Comparison of ENCODE assay signal across 10 cellular contexts in the genomic region with DNA sequence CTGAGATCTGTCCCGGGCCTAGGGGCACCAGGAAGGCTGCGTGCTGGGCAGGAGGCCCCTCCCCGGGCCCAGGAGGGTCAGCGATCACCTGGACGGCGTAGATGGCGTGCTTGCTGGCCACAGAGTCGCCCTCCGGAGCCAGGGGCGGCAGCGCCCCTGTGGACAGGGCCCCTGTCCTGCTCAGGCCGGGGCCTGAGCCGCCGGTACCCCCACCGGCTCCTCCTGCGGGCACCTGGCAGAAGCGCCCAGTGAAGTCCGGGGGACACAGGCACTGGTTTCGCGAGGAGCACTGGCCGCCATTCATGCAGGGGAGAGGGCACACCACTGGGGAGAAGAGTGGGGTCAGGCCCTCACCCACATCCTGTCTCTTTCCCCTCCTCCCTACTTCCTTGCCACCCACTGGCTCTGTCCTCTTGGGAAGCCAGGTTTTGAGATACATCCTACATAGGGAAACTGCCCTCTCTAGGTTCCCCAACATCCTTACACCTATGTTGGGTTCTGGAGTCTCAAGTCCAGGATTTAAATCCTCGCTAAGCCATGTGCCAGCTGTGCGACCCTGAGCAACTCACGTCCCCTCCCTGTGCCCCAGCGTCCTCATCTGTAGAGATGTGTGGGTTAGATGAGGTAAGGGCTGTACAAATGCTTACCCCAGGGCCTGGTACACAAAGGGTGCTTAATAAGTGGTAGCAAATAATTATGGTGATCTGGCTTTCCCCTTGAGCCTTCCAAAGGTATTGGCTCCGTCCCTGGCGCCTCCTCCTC. TPM values are rescaled to one million over a fixed set of nuclear protein-coding genes. Genes with fewer than 3 reads are reported as not detected.
DNase-seq lines count a peak whose midpoint lies in the region; ATAC-seq and TF ChIP-seq lines count a peak whose summit lies in the region.
"Had no signal": no experiment of that assay in that cellular context is flagged by ENCODE, and none has a peak within 500 bp of the region (broad histone marks: within the 10 kb centered on the region; RNA-seq: fewer than 3 reads in every experiment).

No MANE protein-coding gene starts in this region.

- peaks cover 36% of the 10 kb centered on the region for H3K27me3 Mint-ChIP-seq in GM23338 (ENCODE audit: insufficient read depth, low read depth, poor library complexity)
- no peaks in the 10 kb centered on the region for H3K27me3 Mint-ChIP-seq in activated CD8-positive, alpha-beta T cell treated with anti-CD3 and anti-CD28 coated beads, Interleukin-2, amount 10 ng/mL, durations not matched to agents 7 days and 5 days (ENCODE audit: low read depth)
- H3K27me3 Mint-ChIP-seq in HFFc6 (ENCODE audit: insufficient read depth) = peaks cover under 1% of the 10 kb centered on the region; the same call in 1 of the 2 replicates

- no peaks in the 10 kb centered on the region; the same call in 1 of the 2 replicates for H4K20me1 ChIP-seq in GM23338 (replicated peaks; ENCODE audit: insufficient read depth)

- H3K4me3 ChIP-seq in A673 (ENCODE audit: low read depth, low read length, poor library complexity, severe bottlenecking) (no peak overlapping the region), GM23338 (peak overlapping the region; percentile 71), mesenchymal stem cell (ENCODE audit: insufficient read depth in 1 of 2, low read depth in 1 of 2, low read length in 2 of 2) (no peak overlapping the region)
- H3K4me3 ChIP-seq: left ventricle myocardium inferior had no signal

- H3K4me1 ChIP-seq in A673 (ENCODE audit: insufficient read depth, low read length, poor library complexity, severe bottlenecking) (peaks cover 22% of the 10 kb centered on the region), GM23338 (ENCODE audit: insufficient read depth) (peaks cover 31% of the 10 kb centered on the region; the same call in 1 of the 2 replicates), mesenchymal stem cell (ENCODE audit: control insufficient read depth, insufficient read depth, low read depth, low read length) (peaks cover 46% of the 10 kb centered on the region)

- CTCF ChIA-PET in A673 (lab: Charles Lee) = no interaction called here
- CTCF ChIA-PET in activated CD8-positive, alpha-beta T cell treated with anti-CD3 and anti-CD28 coated beads, Interleukin-2, amount 10 ng/mL, durations not matched to agents 7 days and 5 days (lab: Charles Lee) = interaction anchor here (1.0 to 3.9 kb wide), 4 partner anchors 11 to 16 kb away, joined by 3 to 35 read pairs (median 12); a partner anchor contains a TSS

- intact Hi-C loops in A673 (cut with micrococcal nuclease; ENCODE audit: unreplicated experiment) = no loop called here

- H3K14ac ChIP-seq in mesenchymal stem cell (ENCODE audit: low read length in 2 of 2) = peak overlapping the region in 1 of 2 experiments; percentile 22

- H2BK12ac ChIP-seq in mesenchymal stem cell (ENCODE audit: low read length in 2 of 2) = peak overlapping the region; percentile 0 to 22

- H2AK5ac ChIP-seq in mesenchymal stem cell (ENCODE audit: low read length, severe bottlenecking) = no peak overlapping the region

- no TSS peak for BruUV-seq in A673 (replicated peaks; lab: Mats Ljungman, UMichigan)

- H3K27me3 ChIP-seq in A673 (replicated peaks; ENCODE audit: insufficient read depth, low read depth, low read length, poor library complexity) = no peaks in the 10 kb centered on the region
- peaks cover 65% of the 10 kb centered on the region for H3K27me3 ChIP-seq in GM23338 (ENCODE audit: insufficient read depth)
- no peaks in the 10 kb centered on the region for H3K27me3 ChIP-seq in mesenchymal stem cell (ENCODE audit: control insufficient read depth in 1 of 2, insufficient read depth in 1 of 2, low read length in 2 of 2)

- POLR2A ChIA-PET in A673 (lab: Charles Lee; ENCODE audit: low non-redundant PET) = no interaction called here
- POLR2A ChIA-PET in activated CD8-positive, alpha-beta T cell treated with anti-CD3 and anti-CD28 coated beads, Interleukin-2, amount 10 ng/mL, durations not matched to agents 7 days and 5 days (lab: Charles Lee) = interaction anchor here (0.8 to 1.0 kb wide), 3 partner anchors 11 to 304 kb away, joined by 3 read pairs; a partner anchor contains a TSS

- peak overlapping the region; percentile 61 for H3K4me3 Mint-ChIP-seq in GM23338
- H3K4me3 Mint-ChIP-seq in activated CD8-positive, alpha-beta T cell treated with anti-CD3 and anti-CD28 coated beads, Interleukin-2, amount 10 ng/mL, durations not matched to agents 7 days and 5 days = peak overlapping the region; percentile 68
- no peak overlapping the region for H3K4me3 Mint-ChIP-seq in HFFc6

- H3K4me1 Mint-ChIP-seq in GM23338 (peaks cover 54% of the 10 kb centered on the region), HFFc6 (ENCODE audit: low read depth) (peaks cover 40% of the 10 kb centered on the region)
- H3K4me1 Mint-ChIP-seq in activated CD8-positive, alpha-beta T cell treated with anti-CD3 and anti-CD28 coated beads, Interleukin-2, amount 10 ng/mL, durations not matched to agents 7 days and 5 days (ENCODE audit: low read depth) = peaks cover 67% of the 10 kb centered on the region

- H2BK15ac ChIP-seq in mesenchymal stem cell (ENCODE audit: low read depth, poor library complexity, severe bottlenecking) = peak overlapping the region; percentile 29

- H4K91ac ChIP-seq in mesenchymal stem cell (ENCODE audit: low read length) = peak overlapping the region; percentile 67

- DNase-seq in A673 (ENCODE audit: low spot score) (no peak), GM23338 (ENCODE audit: low spot score) (no peak), mesenchymal stem cell (no peak), NCI-H446 treated with DMSO at 0.1 percent for 48 hours (lab: John Stamatoyannopoulos, UW) (no peak), Ammon's horn (ENCODE audit: low spot score) (no peak), HFFc6 (no peak)
- no peak for DNase-seq in activated CD8-positive, alpha-beta T cell treated with anti-CD3 and anti-CD28 coated beads, Interleukin-2, amount 10 ng/mL, durations not matched to agents 7 days and 5 days
- DNase-seq: COR-L47, left ventricle myocardium inferior had no signal

- H4K8ac ChIP-seq in mesenchymal stem cell (ENCODE audit: low read length) = no peak overlapping the region

- H3K79me2 ChIP-seq in GM23338 (replicated peaks; ENCODE audit: insufficient read depth) = no peaks in the 10 kb centered on the region

- H3K27ac ChIP-seq in A673 (ENCODE audit: low read depth, low read length, poor library complexity, severe bottlenecking) = peak overlapping the region; percentile 25
- no peak overlapping the region for H3K27ac ChIP-seq in GM23338 (ENCODE audit: low read depth)
- no peak overlapping the region for H3K27ac ChIP-seq in mesenchymal stem cell (ENCODE audit: low read length, poor library complexity, severe bottlenecking)

- 78% methylated on average over 27 of the region's 27 CpGs for WGBS in mesenchymal stem cell

- H3K4me2 ChIP-seq in GM23338 (peak overlapping the region; percentile 90), mesenchymal stem cell (ENCODE audit: low read length, poor library complexity, severe bottlenecking) (no peak overlapping the region)

- TF ChIP-seq CTCF in A673 (conservative IDR thresholded peaks at IDR 0.05; ENCODE audit: low read depth, low read length) (no peak), GM23338 (conservative IDR thresholded peaks at IDR 0.05; ENCODE audit: low read depth in 2 of 2) (no peak), HFFc6 (IDR thresholded peaks at IDR 0.05) (no peak)

- H2BK5ac ChIP-seq in mesenchymal stem cell (ENCODE audit: low read depth, low read length, poor library complexity, severe bottlenecking) = no peak overlapping the region

- H3K27ac Mint-ChIP-seq in GM23338 = no peak overlapping the region
- H3K27ac Mint-ChIP-seq in activated CD8-positive, alpha-beta T cell treated with anti-CD3 and anti-CD28 coated beads, Interleukin-2, amount 10 ng/mL, durations not matched to agents 7 days and 5 days = peak overlapping the region; percentile 76
- no peak overlapping the region for H3K27ac Mint-ChIP-seq in HFFc6

- peaks cover 9% of the 10 kb centered on the region for H3K36me3 ChIP-seq in A673 (ENCODE audit: insufficient read depth, low read length, poor library complexity, severe bottlenecking)
- H3K36me3 ChIP-seq in GM23338 (ENCODE audit: insufficient read depth) = no peaks in the 10 kb centered on the region
- H3K36me3 ChIP-seq in mesenchymal stem cell (ENCODE audit: control insufficient read depth in 1 of 2, insufficient read depth in 2 of 2, low read depth in 1 of 2, low read length in 2 of 2) = peaks cover 28 to 30% of the 10 kb centered on the region in 2 experiments

- no peaks in the 10 kb centered on the region for H3K9me3 Mint-ChIP-seq in GM23338
- no peaks in the 10 kb centered on the region for H3K9me3 Mint-ChIP-seq in activated CD8-positive, alpha-beta T cell treated with anti-CD3 and anti-CD28 coated beads, Interleukin-2, amount 10 ng/mL, durations not matched to agents 7 days and 5 days (ENCODE audit: insufficient read depth)
- no peaks in the 10 kb centered on the region for H3K9me3 Mint-ChIP-seq in HFFc6

- no peak overlapping the region for H2BK120ac ChIP-seq in mesenchymal stem cell (ENCODE audit: low read depth, low read length)

- H3K36me3 Mint-ChIP-seq in GM23338 (ENCODE audit: low read depth) (no peaks in the 10 kb centered on the region; the same call in 2 of the 3 replicates), HFFc6 (ENCODE audit: low read depth) (peaks cover 31% of the 10 kb centered on the region)
- H3K36me3 Mint-ChIP-seq in activated CD8-positive, alpha-beta T cell treated with anti-CD3 and anti-CD28 coated beads, Interleukin-2, amount 10 ng/mL, durations not matched to agents 7 days and 5 days (ENCODE audit: low read depth) = peaks cover 28% of the 10 kb centered on the region

- peaks cover 15% of the 10 kb centered on the region for H3K79me1 ChIP-seq in mesenchymal stem cell (replicated peaks; ENCODE audit: low read length, poor library complexity, severe bottlenecking)

- ATAC-seq in GM23338 (no peak), GM21526 (IDR thresholded peaks at IDR 0.05; ENCODE audit: low FRiP score, unreplicated experiment) (no peak)
- no peak for ATAC-seq in activated CD8-positive, alpha-beta T cell treated with anti-CD3 and anti-CD28 coated beads, Interleukin-2, amount 10 ng/mL, durations not matched to agents 7 days and 5 days

- H3K18ac ChIP-seq in mesenchymal stem cell (ENCODE audit: low read depth in 1 of 2, low read length in 2 of 2) = peak overlapping the region; percentile 21 to 23

- peaks cover 27% of the 10 kb centered on the region; the same call in 1 of the 2 replicates for H3F3A ChIP-seq in GM23338 (replicated peaks; ENCODE audit: low read depth)

- H3K9me3 ChIP-seq in A673 (ENCODE audit: low read depth, low read length, poor library complexity, severe bottlenecking) = no peaks in the 10 kb centered on the region
- no peaks in the 10 kb centered on the region for H3K9me3 ChIP-seq in mesenchymal stem cell (ENCODE audit: control insufficient read depth, low read length)
- H3K9me3 ChIP-seq: left ventricle myocardium inferior had no signal

- no peaks in the 10 kb centered on the region for H3K9me2 ChIP-seq in GM23338 (ENCODE audit: insufficient read depth)

- H3K9ac ChIP-seq in mesenchymal stem cell (ENCODE audit: low read length) = peak overlapping the region; percentile 47

- no peak overlapping the region for H3K23ac ChIP-seq in mesenchymal stem cell (ENCODE audit: low read length in 2 of 2)

- H3K4ac ChIP-seq in mesenchymal stem cell (ENCODE audit: low read depth in 1 of 2, low read length in 2 of 2) = peak overlapping the region in 1 of 2 experiments; percentile 48

- H2AFZ ChIP-seq in GM23338 (peak overlapping the region; percentile 84), mesenchymal stem cell (ENCODE audit: low read depth, low read length) (no peak overlapping the region)

RNA-seq across cellular contexts. Expression of a gene that starts 3.9 kb away (rescaled TPM):
- 92.1 and 123 TPM in 2 replicates for total RNA-seq in A673 (2021)
- 29.2 and 29.8 TPM in 2 replicates for total RNA-seq in GM23338 (2014; rRNA removed; shearing (Covaris generic))
- polyA plus RNA-seq in GM23338 (2016; fragmentation: Nextera tagmentation; extraction: Ambion mirVana) = 9.5 and 11.9 TPM in 2 replicates
- 10 to 100 TPM; 64.7 to 70.8 TPM for total RNA-seq in activated CD8-positive, alpha-beta T cell treated with anti-CD3 and anti-CD28 coated beads, Interleukin-2, amount 10 ng/mL, durations not matched to agents 7 days and 5 days
- 52.8 TPM for polyA plus RNA-seq in mesenchymal stem cell (2013, experiment 1 of 2)
- polyA plus RNA-seq in mesenchymal stem cell (2013, experiment 2 of 2) = 46.9 TPM
- 10 to 100 TPM; 64.0 to 78.1 (median 66.0) TPM for total RNA-seq in HFFc6 (2021; fragmentation: NEBNext Ultra II Directional; extraction: Animal tissue kit (Norgen Biotek cat#: 25700))

RNA-seq across cellular contexts. Expression of a gene that starts 16.0 kb away (rescaled TPM):
- total RNA-seq in A673 (2021) = 95.4 and 98.9 TPM in 2 replicates
- 78.1 and 78.6 TPM in 2 replicates for total RNA-seq in GM23338 (2014; rRNA removed; shearing (Covaris generic))
- 140 and 148 TPM in 2 replicates for polyA plus RNA-seq in GM23338 (2016; fragmentation: Nextera tagmentation; extraction: Ambion mirVana)
- 10 to 100 TPM; 39.2 to 40.7 TPM for total RNA-seq in activated CD8-positive, alpha-beta T cell treated with anti-CD3 and anti-CD28 coated beads, Interleukin-2, amount 10 ng/mL, durations not matched to agents 7 days and 5 days
- polyA plus RNA-seq in mesenchymal stem cell (2013, experiment 1 of 2) = 64.9 TPM
- polyA plus RNA-seq in mesenchymal stem cell (2013, experiment 2 of 2) = 59.8 TPM
- total RNA-seq in HFFc6 (2021; fragmentation: NEBNext Ultra II Directional; extraction: Animal tissue kit (Norgen Biotek cat#: 25700)) = 10 to 100 TPM; 57.7 to 72.0 (median 64.3) TPM

RNA-seq across cellular contexts. Expression of a gene that starts 18.1 kb away (rescaled TPM):
- 79.8 and 88.3 TPM in 2 replicates for total RNA-seq in A673 (2021)
- 16.0 and 18.2 TPM in 2 replicates for total RNA-seq in GM23338 (2014; rRNA removed; shearing (Covaris generic))
- 13.0 and 13.9 TPM in 2 replicates for polyA plus RNA-seq in GM23338 (2016; fragmentation: Nextera tagmentation; extraction: Ambion mirVana)
- 10 to 100 TPM; 32.0 to 33.6 TPM for total RNA-seq in activated CD8-positive, alpha-beta T cell treated with anti-CD3 and anti-CD28 coated beads, Interleukin-2, amount 10 ng/mL, durations not matched to agents 7 days and 5 days
- 50.0 TPM for polyA plus RNA-seq in mesenchymal stem cell (2013, experiment 1 of 2)
- 53.5 TPM for polyA plus RNA-seq in mesenchymal stem cell (2013, experiment 2 of 2)
- total RNA-seq in HFFc6 (2021; fragmentation: NEBNext Ultra II Directional; extraction: Animal tissue kit (Norgen Biotek cat#: 25700)) = 10 to 100 TPM; 40.9 to 52.8 (median 43.7) TPM

RNA-seq across cellular contexts. Expression of a gene that starts 21.6 kb away (rescaled TPM):
- 29.5 and 40.9 TPM in 2 replicates for total RNA-seq in A673 (2021)
- total RNA-seq in GM23338 (2014; rRNA removed; shearing (Covaris generic)) = 10.9 and 12.6 TPM in 2 replicates
- 1.4 and 2.9 TPM in 2 replicates for polyA plus RNA-seq in GM23338 (2016; fragmentation: Nextera tagmentation; extraction: Ambion mirVana)
- 10 to 100 TPM; 94.4 to 95.3 TPM for total RNA-seq in activated CD8-positive, alpha-beta T cell treated with anti-CD3 and anti-CD28 coated beads, Interleukin-2, amount 10 ng/mL, durations not matched to agents 7 days and 5 days
- 22.5 TPM for polyA plus RNA-seq in mesenchymal stem cell (2013, experiment 1 of 2)
- polyA plus RNA-seq in mesenchymal stem cell (2013, experiment 2 of 2) = 22.6 TPM
- total RNA-seq in HFFc6 (2021; fragmentation: NEBNext Ultra II Directional; extraction: Animal tissue kit (Norgen Biotek cat#: 25700)) = 10 to 100 TPM; 47.5 to 69.3 (median 61.3) TPM

RNA-seq across cellular contexts. Expression of a gene that starts 29.4 kb away (rescaled TPM):
- total RNA-seq in A673 (2021) = 90.6 and 95.7 TPM in 2 replicates
- total RNA-seq in GM23338 (2014; rRNA removed; shearing (Covaris generic)) = 55.1 and 66.1 TPM in 2 replicates
- 52.7 and 61.7 TPM in 2 replicates for polyA plus RNA-seq in GM23338 (2016; fragmentation: Nextera tagmentation; extraction: Ambion mirVana)
- total RNA-seq in activated CD8-positive, alpha-beta T cell treated with anti-CD3 and anti-CD28 coated beads, Interleukin-2, amount 10 ng/mL, durations not matched to agents 7 days and 5 days = 10 to 100 TPM; 68.0 to 69.5 TPM
- 114 TPM for polyA plus RNA-seq in mesenchymal stem cell (2013, experiment 1 of 2)
- 115 TPM for polyA plus RNA-seq in mesenchymal stem cell (2013, experiment 2 of 2)
- total RNA-seq in HFFc6 (2021; fragmentation: NEBNext Ultra II Directional; extraction: Animal tissue kit (Norgen Biotek cat#: 25700)) = 100 to 1,000 TPM; 120 to 137 (median 126) TPM
